Comparison of ENCODE assay signal across 25 cellular contexts in genomic region chr5:108206707-108207106, GRCh38.
"Had no signal": no experiment of that assay in that cellular context is flagged by ENCODE, and none has a peak within 500 bp of the region (broad histone marks: within the 10 kb centered on the region; RNA-seq: fewer than 3 reads in every experiment).

No MANE protein-coding gene starts in this region.

- H3K36me3 Mint-ChIP-seq: mesothelial cell of epicardium, naive B cell, natural killer cell had no signal

- H2AFZ ChIP-seq: hepatocyte had no signal

- DNase-seq: islet precursor cell; left ventricle myocardium inferior; mesendoderm; naive B cell; natural killer cell; nephron progenitor cell; ovary; right lobe of liver; stimulated activated CD4-positive, alpha-beta T cell treated with anti-CD3 and anti-CD28 coated beads, Interleukin-12 subunit alpha, Interleukin-12 subunit beta, amount 100 ng/mL, for 4 hours; stimulated activated CD4-positive, alpha-beta T cell treated with anti-CD3 and anti-CD28 coated beads, Interleukin-15, amount 100 ng/mL, for 24 hours; stimulated activated CD4-positive, alpha-beta T cell treated with anti-CD3 and anti-CD28 coated beads, Interleukin-2, amount 100 ng/mL, for 24 hours; stimulated activated CD4-positive, alpha-beta T cell treated with anti-CD3 and anti-CD28 coated beads, Interleukin-4, amount 100 ng/mL, for 1 hour; stimulated activated naive CD4-positive, alpha-beta T cell; tibial artery; trophoblast cell; upper lobe of right lung; uterus had no signal

- H3K27me3 Mint-ChIP-seq: naive B cell; progenitor cell of endocrine pancreas; stimulated activated naive CD8-positive, alpha-beta T cell treated with anti-CD3 and anti-CD28 coated beads, Interleukin-15, Interleukin-2, amounts not matched to agents 100 ng/mL and 50 ng/mL, for 24 hours had no signal

- ATAC-seq: natural killer cell, right lobe of liver, upper lobe of right lung had no signal

- H3K36me3 ChIP-seq: left ventricle myocardium inferior, ovary, right atrium auricular region, right lobe of liver, suprapubic skin, thoracic aorta, tibial artery, upper lobe of right lung, uterus had no signal

- H3K27ac ChIP-seq: hepatocyte, left ventricle myocardium inferior, ovary, right atrium auricular region, right lobe of liver, suprapubic skin, thoracic aorta, tibial artery, upper lobe of right lung, uterus had no signal

- H3K4me1 ChIP-seq: left ventricle myocardium inferior, right atrium auricular region, right lobe of liver, suprapubic skin, tibial artery, upper lobe of right lung, uterus had no signal

- H3K4me2 ChIP-seq: hepatocyte had no signal

- H3K4me3 Mint-ChIP-seq: mesothelial cell of epicardium; naive B cell; natural killer cell; nephron progenitor cell; stimulated activated naive CD8-positive, alpha-beta T cell treated with anti-CD3 and anti-CD28 coated beads, Interleukin-15, Interleukin-2, amounts not matched to agents 100 ng/mL and 50 ng/mL, for 24 hours had no signal

- H3K27ac Mint-ChIP-seq: mesothelial cell of epicardium; naive B cell; nephron progenitor cell; progenitor cell of endocrine pancreas; stimulated activated naive CD8-positive, alpha-beta T cell treated with anti-CD3 and anti-CD28 coated beads, Interleukin-15, Interleukin-2, amounts not matched to agents 100 ng/mL and 50 ng/mL, for 24 hours had no signal

- H3K4me1 Mint-ChIP-seq: mesothelial cell of epicardium, natural killer cell, nephron progenitor cell had no signal

- H3K9me3 Mint-ChIP-seq: natural killer cell had no signal

- H3K4me3 ChIP-seq: hepatocyte, left ventricle myocardium inferior, lung, ovary, right atrium auricular region, right lobe of liver, suprapubic skin, thoracic aorta, tibial artery, upper lobe of right lung, uterus had no signal

- H3K9me3 ChIP-seq: left ventricle myocardium inferior, ovary, right atrium auricular region, right lobe of liver, suprapubic skin, thoracic aorta, tibial artery, upper lobe of right lung, uterus had no signal

- H3K79me2 ChIP-seq: hepatocyte had no signal

- H3K27me3 ChIP-seq: hepatocyte, ovary, right atrium auricular region, right lobe of liver, suprapubic skin, tibial artery, upper lobe of right lung, uterus had no signal
